In the genomic region with DNA sequence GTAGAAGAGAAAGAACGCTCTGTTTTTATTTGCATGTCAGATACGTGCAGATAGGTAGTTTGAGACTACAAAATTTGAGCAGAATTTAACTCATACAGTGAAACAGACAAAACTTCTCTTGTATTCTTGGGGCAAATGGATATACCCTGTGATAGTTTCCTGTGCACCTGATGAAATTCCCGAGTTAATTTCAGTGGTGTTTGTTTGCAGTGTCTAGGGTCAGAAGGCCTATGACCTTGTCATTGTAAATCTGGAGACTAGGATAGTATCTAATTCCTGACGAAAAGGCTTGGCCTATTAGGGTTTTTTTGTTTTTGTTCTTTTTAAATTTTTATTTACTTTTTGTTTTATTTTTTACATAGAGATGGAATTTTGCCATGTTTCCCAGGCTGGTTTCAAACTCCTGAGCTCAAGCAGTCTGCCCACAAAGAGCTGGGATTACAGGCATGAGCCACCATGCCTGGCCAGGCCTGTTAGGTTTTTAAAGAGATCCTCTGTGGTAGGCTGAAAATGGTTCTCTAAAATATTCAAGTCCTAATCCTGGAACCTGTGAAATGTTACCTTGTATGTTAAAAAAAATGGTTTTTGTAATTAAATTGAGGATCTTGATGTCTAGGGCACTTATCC, we compare ENCODE assay signal across 1 cellular context.
TF ChIP-seq lines count a peak whose summit lies in the region.

No MANE protein-coding gene starts in this region.

TF ChIP-seq in HepG2, 621 proteins besides CTCF, POLR2A, EP300 and RAD21 (continued from another document and continues in another):
- TF ChIP-seq, protein P1, sequence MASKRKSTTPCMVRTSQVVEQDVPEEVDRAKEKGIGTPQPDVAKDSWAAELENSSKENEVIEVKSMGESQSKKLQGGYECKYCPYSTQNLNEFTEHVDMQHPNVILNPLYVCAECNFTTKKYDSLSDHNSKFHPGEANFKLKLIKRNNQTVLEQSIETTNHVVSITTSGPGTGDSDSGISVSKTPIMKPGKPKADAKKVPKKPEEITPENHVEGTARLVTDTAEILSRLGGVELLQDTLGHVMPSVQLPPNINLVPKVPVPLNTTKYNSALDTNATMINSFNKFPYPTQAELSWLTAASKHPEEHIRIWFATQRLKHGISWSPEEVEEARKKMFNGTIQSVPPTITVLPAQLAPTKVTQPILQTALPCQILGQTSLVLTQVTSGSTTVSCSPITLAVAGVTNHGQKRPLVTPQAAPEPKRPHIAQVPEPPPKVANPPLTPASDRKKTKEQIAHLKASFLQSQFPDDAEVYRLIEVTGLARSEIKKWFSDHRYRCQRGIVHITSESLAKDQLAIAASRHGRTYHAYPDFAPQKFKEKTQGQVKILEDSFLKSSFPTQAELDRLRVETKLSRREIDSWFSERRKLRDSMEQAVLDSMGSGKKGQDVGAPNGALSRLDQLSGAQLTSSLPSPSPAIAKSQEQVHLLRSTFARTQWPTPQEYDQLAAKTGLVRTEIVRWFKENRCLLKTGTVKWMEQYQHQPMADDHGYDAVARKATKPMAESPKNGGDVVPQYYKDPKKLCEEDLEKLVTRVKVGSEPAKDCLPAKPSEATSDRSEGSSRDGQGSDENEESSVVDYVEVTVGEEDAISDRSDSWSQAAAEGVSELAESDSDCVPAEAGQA (IDR thresholded peaks at IDR 0.05; ENCODE audit: low read depth), result no peak
- TF ChIP-seq, protein P1 (CRISPR knock-in tag; IDR thresholded peaks at IDR 0.05; ENCODE audit: borderline replicate concordance), result no peak
- no peak for TF ChIP-seq ZNF709 (CRISPR knock-in tag; IDR thresholded peaks at IDR 0.05)
- TF ChIP-seq ZNF788 (CRISPR knock-in tag; IDR thresholded peaks at IDR 0.05; ENCODE audit: borderline replicate concordance), result no peak
- no peak for TF ChIP-seq NR3C1 (CRISPR knock-in tag; IDR thresholded peaks at IDR 0.05)
- TF ChIP-seq ZNF552 (CRISPR knock-in tag; IDR thresholded peaks at IDR 0.05; ENCODE audit: borderline replicate concordance), result no peak
- no peak for TF ChIP-seq SRSF4 (IDR thresholded peaks at IDR 0.05; ENCODE audit: low read depth, low read length, poor library complexity, severe bottlenecking)
- no peak for TF ChIP-seq KDM5B (CRISPR knock-in tag; IDR thresholded peaks at IDR 0.05; ENCODE audit: borderline replicate concordance)
- no peak for TF ChIP-seq ZNF510 (CRISPR knock-in tag; IDR thresholded peaks at IDR 0.05; ENCODE audit: low read depth)
- no peak for TF ChIP-seq SRY (CRISPR knock-in tag; IDR thresholded peaks at IDR 0.05)
- no peak for TF ChIP-seq FOXP1 (IDR thresholded peaks at IDR 0.05)
- peak; percentile 34; the same call in 1 of the 2 replicates for TF ChIP-seq FOXP1 (CRISPR knock-in tag; IDR thresholded peaks at IDR 0.05)
- no peak for TF ChIP-seq MEF2D (CRISPR knock-in tag; IDR thresholded peaks at IDR 0.05)
- TF ChIP-seq, protein P2, sequence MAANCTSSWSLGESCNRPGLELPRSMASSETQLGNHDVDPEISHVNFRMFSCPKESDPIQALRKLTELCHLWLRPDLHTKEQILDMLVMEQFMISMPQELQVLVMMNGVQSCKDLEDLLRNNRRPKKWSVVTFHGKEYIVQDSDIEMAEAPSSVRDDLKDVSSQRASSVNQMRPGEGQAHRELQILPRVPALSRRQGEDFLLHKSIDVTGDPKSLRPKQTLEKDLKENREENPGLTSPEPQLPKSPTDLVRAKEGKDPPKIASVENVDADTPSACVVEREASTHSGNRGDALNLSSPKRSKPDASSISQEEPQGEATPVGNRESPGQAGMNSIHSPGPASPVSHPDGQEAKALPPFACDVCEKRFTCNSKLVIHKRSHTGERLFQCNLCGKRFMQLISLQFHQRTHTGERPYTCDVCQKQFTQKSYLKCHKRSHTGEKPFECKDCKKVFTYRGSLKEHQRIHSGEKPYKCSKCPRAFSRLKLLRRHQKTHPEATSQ (CRISPR knock-in tag; IDR thresholded peaks at IDR 0.05; ENCODE audit: borderline replicate concordance), result no peak
- TF ChIP-seq CAMTA2 (CRISPR knock-in tag; IDR thresholded peaks at IDR 0.05; ENCODE audit: borderline replicate concordance), result no peak
- TF ChIP-seq RAD51 (IDR thresholded peaks at IDR 0.05; ENCODE audit: borderline replicate concordance), result no peak
- peak; percentile 19; the same call in 1 of the 2 replicates for TF ChIP-seq ZMYM4 (CRISPR knock-in tag; IDR thresholded peaks at IDR 0.05)
- TF ChIP-seq ZFP62 (CRISPR knock-in tag; IDR thresholded peaks at IDR 0.05), result no peak
- no peak for TF ChIP-seq ZNF549 (CRISPR knock-in tag; IDR thresholded peaks at IDR 0.05)
- TF ChIP-seq ELF1 (CRISPR knock-in tag; IDR thresholded peaks at IDR 0.05), result 0 out of 2 replicates have a peak, but pooled peaks have one; percentile 16
- no peak for TF ChIP-seq PHF5A (CRISPR knock-in tag; IDR thresholded peaks at IDR 0.05; ENCODE audit: low read depth, unreplicated experiment)
- TF ChIP-seq, protein P3, sequence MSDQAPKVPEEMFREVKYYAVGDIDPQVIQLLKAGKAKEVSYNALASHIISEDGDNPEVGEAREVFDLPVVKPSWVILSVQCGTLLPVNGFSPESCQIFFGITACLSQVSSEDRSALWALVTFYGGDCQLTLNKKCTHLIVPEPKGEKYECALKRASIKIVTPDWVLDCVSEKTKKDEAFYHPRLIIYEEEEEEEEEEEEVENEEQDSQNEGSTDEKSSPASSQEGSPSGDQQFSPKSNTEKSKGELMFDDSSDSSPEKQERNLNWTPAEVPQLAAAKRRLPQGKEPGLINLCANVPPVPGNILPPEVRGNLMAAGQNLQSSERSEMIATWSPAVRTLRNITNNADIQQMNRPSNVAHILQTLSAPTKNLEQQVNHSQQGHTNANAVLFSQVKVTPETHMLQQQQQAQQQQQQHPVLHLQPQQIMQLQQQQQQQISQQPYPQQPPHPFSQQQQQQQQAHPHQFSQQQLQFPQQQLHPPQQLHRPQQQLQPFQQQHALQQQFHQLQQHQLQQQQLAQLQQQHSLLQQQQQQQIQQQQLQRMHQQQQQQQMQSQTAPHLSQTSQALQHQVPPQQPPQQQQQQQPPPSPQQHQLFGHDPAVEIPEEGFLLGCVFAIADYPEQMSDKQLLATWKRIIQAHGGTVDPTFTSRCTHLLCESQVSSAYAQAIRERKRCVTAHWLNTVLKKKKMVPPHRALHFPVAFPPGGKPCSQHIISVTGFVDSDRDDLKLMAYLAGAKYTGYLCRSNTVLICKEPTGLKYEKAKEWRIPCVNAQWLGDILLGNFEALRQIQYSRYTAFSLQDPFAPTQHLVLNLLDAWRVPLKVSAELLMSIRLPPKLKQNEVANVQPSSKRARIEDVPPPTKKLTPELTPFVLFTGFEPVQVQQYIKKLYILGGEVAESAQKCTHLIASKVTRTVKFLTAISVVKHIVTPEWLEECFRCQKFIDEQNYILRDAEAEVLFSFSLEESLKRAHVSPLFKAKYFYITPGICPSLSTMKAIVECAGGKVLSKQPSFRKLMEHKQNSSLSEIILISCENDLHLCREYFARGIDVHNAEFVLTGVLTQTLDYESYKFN (CRISPR knock-in tag; conservative IDR thresholded peaks at IDR 0.05), result no peak
- no peak for TF ChIP-seq ZNF782 (CRISPR knock-in tag; IDR thresholded peaks at IDR 0.05; ENCODE audit: borderline replicate concordance)
- TF ChIP-seq NR2F6 (IDR thresholded peaks at IDR 0.05), result peak; percentile 94
- TF ChIP-seq NR2F6 (CRISPR knock-in tag; IDR thresholded peaks at IDR 0.05), result peak; percentile 95
- TF ChIP-seq, protein P4, sequence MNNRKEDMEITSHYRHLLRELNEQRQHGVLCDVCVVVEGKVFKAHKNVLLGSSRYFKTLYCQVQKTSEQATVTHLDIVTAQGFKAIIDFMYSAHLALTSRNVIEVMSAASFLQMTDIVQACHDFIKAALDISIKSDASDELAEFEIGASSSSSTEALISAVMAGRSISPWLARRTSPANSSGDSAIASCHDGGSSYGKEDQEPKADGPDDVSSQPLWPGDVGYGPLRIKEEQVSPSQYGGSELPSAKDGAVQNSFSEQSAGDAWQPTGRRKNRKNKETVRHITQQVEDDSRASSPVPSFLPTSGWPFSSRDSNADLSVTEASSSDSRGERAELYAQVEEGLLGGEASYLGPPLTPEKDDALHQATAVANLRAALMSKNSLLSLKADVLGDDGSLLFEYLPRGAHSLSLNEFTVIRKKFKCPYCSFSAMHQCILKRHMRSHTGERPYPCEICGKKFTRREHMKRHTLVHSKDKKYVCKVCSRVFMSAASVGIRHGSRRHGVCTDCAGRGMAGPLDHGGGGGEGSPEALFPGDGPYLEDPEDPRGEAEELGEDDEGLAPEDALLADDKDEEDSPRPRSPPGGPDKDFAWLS (CRISPR knock-in tag; IDR thresholded peaks at IDR 0.05; ENCODE audit: borderline replicate concordance), result no peak
- peak; percentile 95 for TF ChIP-seq NR2F2 (IDR thresholded peaks at IDR 0.05; ENCODE audit: borderline replicate concordance, low read depth)
- TF ChIP-seq, protein P5, sequence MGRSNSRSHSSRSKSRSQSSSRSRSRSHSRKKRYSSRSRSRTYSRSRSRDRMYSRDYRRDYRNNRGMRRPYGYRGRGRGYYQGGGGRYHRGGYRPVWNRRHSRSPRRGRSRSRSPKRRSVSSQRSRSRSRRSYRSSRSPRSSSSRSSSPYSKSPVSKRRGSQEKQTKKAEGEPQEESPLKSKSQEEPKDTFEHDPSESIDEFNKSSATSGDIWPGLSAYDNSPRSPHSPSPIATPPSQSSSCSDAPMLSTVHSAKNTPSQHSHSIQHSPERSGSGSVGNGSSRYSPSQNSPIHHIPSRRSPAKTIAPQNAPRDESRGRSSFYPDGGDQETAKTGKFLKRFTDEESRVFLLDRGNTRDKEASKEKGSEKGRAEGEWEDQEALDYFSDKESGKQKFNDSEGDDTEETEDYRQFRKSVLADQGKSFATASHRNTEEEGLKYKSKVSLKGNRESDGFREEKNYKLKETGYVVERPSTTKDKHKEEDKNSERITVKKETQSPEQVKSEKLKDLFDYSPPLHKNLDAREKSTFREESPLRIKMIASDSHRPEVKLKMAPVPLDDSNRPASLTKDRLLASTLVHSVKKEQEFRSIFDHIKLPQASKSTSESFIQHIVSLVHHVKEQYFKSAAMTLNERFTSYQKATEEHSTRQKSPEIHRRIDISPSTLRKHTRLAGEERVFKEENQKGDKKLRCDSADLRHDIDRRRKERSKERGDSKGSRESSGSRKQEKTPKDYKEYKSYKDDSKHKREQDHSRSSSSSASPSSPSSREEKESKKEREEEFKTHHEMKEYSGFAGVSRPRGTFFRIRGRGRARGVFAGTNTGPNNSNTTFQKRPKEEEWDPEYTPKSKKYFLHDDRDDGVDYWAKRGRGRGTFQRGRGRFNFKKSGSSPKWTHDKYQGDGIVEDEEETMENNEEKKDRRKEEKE (IDR thresholded peaks at IDR 0.05), result no peak
- TF ChIP-seq PAWR (CRISPR knock-in tag; IDR thresholded peaks at IDR 0.05; ENCODE audit: borderline replicate concordance), result no peak
- TF ChIP-seq, protein P6, sequence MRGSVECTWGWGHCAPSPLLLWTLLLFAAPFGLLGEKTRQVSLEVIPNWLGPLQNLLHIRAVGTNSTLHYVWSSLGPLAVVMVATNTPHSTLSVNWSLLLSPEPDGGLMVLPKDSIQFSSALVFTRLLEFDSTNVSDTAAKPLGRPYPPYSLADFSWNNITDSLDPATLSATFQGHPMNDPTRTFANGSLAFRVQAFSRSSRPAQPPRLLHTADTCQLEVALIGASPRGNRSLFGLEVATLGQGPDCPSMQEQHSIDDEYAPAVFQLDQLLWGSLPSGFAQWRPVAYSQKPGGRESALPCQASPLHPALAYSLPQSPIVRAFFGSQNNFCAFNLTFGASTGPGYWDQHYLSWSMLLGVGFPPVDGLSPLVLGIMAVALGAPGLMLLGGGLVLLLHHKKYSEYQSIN (CRISPR knock-in tag; IDR thresholded peaks at IDR 0.05; ENCODE audit: borderline replicate concordance), result no peak
- peak; percentile 76 for TF ChIP-seq GATAD2A (CRISPR knock-in tag; IDR thresholded peaks at IDR 0.05)
- TF ChIP-seq MATR3 (CRISPR knock-in tag; IDR thresholded peaks at IDR 0.05), result no peak
- no peak for TF ChIP-seq ZNF749 (CRISPR knock-in tag; IDR thresholded peaks at IDR 0.05; ENCODE audit: borderline replicate concordance)
- TF ChIP-seq NFYB (CRISPR knock-in tag; IDR thresholded peaks at IDR 0.05), result no peak
- no peak for TF ChIP-seq ZNF296 (CRISPR knock-in tag; conservative IDR thresholded peaks at IDR 0.05)
- no peak for TF ChIP-seq TBX3 (IDR thresholded peaks at IDR 0.05; ENCODE audit: borderline replicate concordance)
- TF ChIP-seq ZNF781 (CRISPR knock-in tag; IDR thresholded peaks at IDR 0.05; ENCODE audit: borderline replicate concordance, not compliant biosample characterization), result no peak
- TF ChIP-seq, protein P7, sequence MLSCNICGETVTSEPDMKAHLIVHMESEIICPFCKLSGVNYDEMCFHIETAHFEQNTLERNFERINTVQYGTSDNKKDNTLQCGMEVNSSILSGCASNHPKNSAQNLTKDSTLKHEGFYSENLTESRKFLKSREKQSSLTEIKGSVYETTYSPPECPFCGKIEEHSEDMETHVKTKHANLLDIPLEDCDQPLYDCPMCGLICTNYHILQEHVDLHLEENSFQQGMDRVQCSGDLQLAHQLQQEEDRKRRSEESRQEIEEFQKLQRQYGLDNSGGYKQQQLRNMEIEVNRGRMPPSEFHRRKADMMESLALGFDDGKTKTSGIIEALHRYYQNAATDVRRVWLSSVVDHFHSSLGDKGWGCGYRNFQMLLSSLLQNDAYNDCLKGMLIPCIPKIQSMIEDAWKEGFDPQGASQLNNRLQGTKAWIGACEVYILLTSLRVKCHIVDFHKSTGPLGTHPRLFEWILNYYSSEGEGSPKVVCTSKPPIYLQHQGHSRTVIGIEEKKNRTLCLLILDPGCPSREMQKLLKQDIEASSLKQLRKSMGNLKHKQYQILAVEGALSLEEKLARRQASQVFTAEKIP (CRISPR knock-in tag; IDR thresholded peaks at IDR 0.05; ENCODE audit: borderline replicate concordance), result no peak
- peak; percentile 30; the same call in 1 of the 2 replicates for TF ChIP-seq SAP130 (CRISPR knock-in tag; IDR thresholded peaks at IDR 0.05; ENCODE audit: low read depth)
